8 cellular contexts compared by ENCODE assay signal in the genomic region with DNA sequence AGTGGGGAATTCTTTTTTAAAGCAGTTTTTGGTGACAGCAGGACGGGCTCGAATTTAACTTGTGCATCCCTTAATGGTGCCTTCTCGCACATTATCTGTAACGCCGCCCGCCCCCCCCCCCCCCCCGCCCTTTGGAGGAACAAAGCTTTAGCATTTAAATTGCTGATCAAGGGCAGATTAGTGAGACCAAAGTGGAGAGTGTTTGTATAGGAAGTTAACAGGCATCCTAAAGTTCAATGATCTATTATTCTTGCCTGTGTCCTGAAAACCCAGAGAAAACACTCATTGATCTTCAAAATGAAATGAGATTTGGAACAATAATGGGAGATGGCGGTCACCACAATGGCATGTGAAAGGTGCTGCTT. TPM values are rescaled to one million over a fixed set of nuclear protein-coding genes. Genes with fewer than 3 reads are reported as not detected.
DNase-seq lines count a peak whose midpoint lies in the region; ATAC-seq and TF ChIP-seq lines count a peak whose summit lies in the region.

No MANE protein-coding gene starts in this region.

- H3K36me3 ChIP-seq in HUES64 (ENCODE audit: insufficient read depth, low read length) (peaks cover 20% of the 10 kb centered on the region), mucosa of rectum (ENCODE audit: control insufficient read depth in 2 of 2, insufficient read depth in 2 of 2, low read length in 2 of 2) (no peaks in the 10 kb centered on the region)

- H3K27me3 ChIP-seq in HUES64 (ENCODE audit: insufficient read depth, low read length): no peaks in the 10 kb centered on the region
- no peaks in the 10 kb centered on the region for H3K27me3 ChIP-seq in mucosa of rectum (ENCODE audit: control insufficient read depth in 2 of 2, insufficient read depth in 2 of 2, low read length in 2 of 2)

- intact Hi-C loops in posterior cingulate gyrus (cut with DNase I): no loop called here

- peak overlapping the region; percentile 71 for H3K4me3 ChIP-seq in AG04449 (ENCODE audit: low read depth, low read length)
- peak overlapping the region; percentile 86 for H3K4me3 ChIP-seq in HUES64 (ENCODE audit: low read length)
- peak overlapping the region; percentile 85 to 87 for H3K4me3 ChIP-seq in mucosa of rectum (ENCODE audit: low read length in 2 of 2)

- POLR2A ChIA-PET in AG04449 (lab: Yijun Ruan, JAX): interaction anchor here (0.6 kb wide), 2 partner anchors 181 to 351 kb away, joined by 3 read pairs; no protein-coding TSS in a partner anchor

- no peak for ATAC-seq in GM19351 (IDR thresholded peaks at IDR 0.05; ENCODE audit: unreplicated experiment)
- ATAC-seq in HG03280 (IDR thresholded peaks at IDR 0.05; ENCODE audit: unreplicated experiment): no peak

- H3K9ac ChIP-seq in HUES64 (ENCODE audit: low read depth, low read length) (peak overlapping the region; percentile 74), mucosa of rectum (ENCODE audit: low read depth in 1 of 2, low read length in 2 of 2) (peak overlapping the region; percentile 62 to 70)

- H3K9me3 ChIP-seq in HUES64 (ENCODE audit: insufficient read depth, low read depth, low read length): no peaks in the 10 kb centered on the region
- no peaks in the 10 kb centered on the region for H3K9me3 ChIP-seq in mucosa of rectum (ENCODE audit: control insufficient read depth in 2 of 2, low read length in 2 of 2)

- H3K4me1 ChIP-seq in HUES64 (ENCODE audit: insufficient read depth, low read length) (peaks cover 42% of the 10 kb centered on the region), mucosa of rectum (ENCODE audit: control insufficient read depth in 2 of 2, insufficient read depth in 2 of 2, low read length in 2 of 2) (peaks cover 22 to 27% of the 10 kb centered on the region in 2 donors)

- 0% methylated on average over 5 of the region's 8 CpGs for WGBS in HUES64

- H3K27ac ChIP-seq in HUES64 (ENCODE audit: low read depth, low read length) (peak overlapping the region; percentile 83), caudate nucleus (ENCODE audit: low read depth, low read length) (peak overlapping the region; percentile 92), mucosa of rectum (ENCODE audit: low read depth in 2 of 2, low read length in 2 of 2) (peak overlapping the region; percentile 92)

- CTCF ChIA-PET in AG04449 (lab: Yijun Ruan, JAX): interaction anchor here (0.7 to 2.4 kb wide), 6 partner anchors 9 to 730 kb away, joined by 3 to 15 read pairs (median 5); no protein-coding TSS in a partner anchor

- TF ChIP-seq CTCF in AG04449 (IDR thresholded peaks at IDR 0.05; ENCODE audit: insufficient read depth, low read length, missing control alignments): no peak

- DNase-seq in AG04449 (ENCODE audit: low read depth, low spot score): no peak
- DNase-seq in caudate nucleus (lab: John Stamatoyannopoulos, UW): no peak
- DNase-seq in foreskin melanocyte: no peak
- no peak for DNase-seq in posterior cingulate gyrus

RNA-seq across cellular contexts. Expression of a gene that starts 2.3 kb away (rescaled TPM):
- polyA plus RNA-seq in HUES64 (2013, experiment 1 of 2): 67.6 TPM
- polyA plus RNA-seq in HUES64 (2013, experiment 2 of 2): 74.0 TPM
